Comparison of ENCODE assay signal across 5 cellular contexts in the genomic region with DNA sequence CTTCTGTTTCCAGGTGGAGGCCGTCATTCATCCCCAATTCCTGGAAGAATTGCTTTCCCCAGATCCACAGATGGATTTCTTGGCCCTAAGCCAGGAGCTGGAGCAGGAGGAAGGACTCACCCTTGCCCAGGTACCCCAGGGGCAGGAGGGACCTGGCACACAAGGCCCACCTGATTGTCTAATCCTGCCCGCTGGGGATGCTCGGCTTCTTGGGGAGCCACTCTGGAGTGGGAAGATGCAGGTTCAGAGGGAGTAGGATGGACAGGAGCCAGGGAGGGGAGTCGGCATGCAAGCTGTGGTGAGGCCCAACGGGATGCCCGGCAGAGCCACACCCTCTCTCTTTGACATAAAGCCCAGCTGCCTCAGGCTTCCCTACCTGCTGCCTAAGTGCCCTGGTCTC. TPM values are rescaled to one million over a fixed set of nuclear protein-coding genes. Genes with fewer than 3 reads are reported as not detected.
A peak's percentile ranks its signal among the peaks of the same experiment; 100 is the strongest.
DNase-seq lines count a peak whose midpoint lies in the region; ATAC-seq, FAIRE-seq and TF ChIP-seq lines count a peak whose summit lies in the region.
"Not testable (repeated sequence)": the region's sequence is repeated elsewhere in the genome, so short reads cannot be mapped to it uniquely, and the experiment has no call there.
"Had no signal": no experiment of that assay in that cellular context is flagged by ENCODE, and none has a peak within 500 bp of the region (broad histone marks: within the 10 kb centered on the region; RNA-seq: fewer than 3 reads in every experiment).

No MANE protein-coding gene starts in this region.

- in situ Hi-C loops in K562 (cut with MboI): not testable (repeated sequence)

- intact Hi-C loops in K562 (cut with micrococcal nuclease): not testable (repeated sequence)

- 5% methylated on average over 6 of the region's 6 CpGs for WGBS in K562 (ENCODE audit: insufficient coverage, low coverage, missing lambda C conversion rate)

- peak; percentile 8 for DNase-seq in DMS 273 (lab: John Stamatoyannopoulos, UW; ENCODE audit: unreplicated experiment)
- DNase-seq in NCI-H69 (lab: John Stamatoyannopoulos, UW): peak; percentile 36
- DNase-seq in NCI-H748 (lab: John Stamatoyannopoulos, UW; ENCODE audit: unreplicated experiment): peak; percentile 20
- not testable (repeated sequence) for DNase-seq in K562 (ENCODE audit: extremely low read depth in 1 of 4, low spot score in 3 of 4)

- H3K36me3 ChIP-seq in K562 (ENCODE audit: control insufficient read depth, insufficient read depth, low read length): not testable (repeated sequence)

- CTCF ChIA-PET in K562 (lab: Yijun Ruan, JAX; ENCODE audit: low intra/inter-chr PET ratio): not testable (repeated sequence)

- H3K27ac ChIP-seq in K562 (ENCODE audit: extremely low read depth, low read depth, low read length): not testable (repeated sequence)

- not testable (repeated sequence) for TF ChIP-seq RAD21 in K562 (CRISPR knock-in tag; conservative IDR thresholded peaks at IDR 0.05 in 1 of 2, IDR thresholded peaks at IDR 0.05 in 1 of 2)

- H3K9me1 ChIP-seq in K562 (ENCODE audit: control insufficient read depth, insufficient read depth, low read length): not testable (repeated sequence)

- TF ChIP-seq EP300 in K562 (IDR thresholded peaks at IDR 0.05; ENCODE audit: low read length): not testable (repeated sequence)

- not testable (repeated sequence) for H3K9me3 ChIP-seq in K562 (replicated peaks; ENCODE audit: control insufficient read depth, insufficient read depth, low read depth, low read length)

- H3K9ac ChIP-seq in K562 (ENCODE audit: insufficient read depth in 1 of 2, low read depth in 2 of 2, low read length in 2 of 2): not testable (repeated sequence)

- not testable (repeated sequence) for H3K79me2 ChIP-seq in K562 (ENCODE audit: control insufficient read depth, insufficient read depth, low read length)

- H3K4me2 ChIP-seq in K562 (ENCODE audit: insufficient read depth, low read length): not testable (repeated sequence)

- not testable (repeated sequence) for BruUV-seq in K562 (replicated peaks; lab: Mats Ljungman, UMichigan)

- H3K27me3 ChIP-seq in K562 (ENCODE audit: control insufficient read depth in 2 of 2, insufficient read depth in 2 of 2, low read length in 2 of 2): not testable (repeated sequence)

- POLR2A ChIA-PET in K562 (lab: Yijun Ruan, JAX): not testable (repeated sequence)

- not testable (repeated sequence) for ATAC-seq in K562

- H2AFZ ChIP-seq in K562 (ENCODE audit: low read depth, low read length): not testable (repeated sequence)

- H3K4me3 ChIP-seq in K562: not testable (repeated sequence)

- not testable (repeated sequence) for FAIRE-seq in K562 (lab: Jason Lieb, UNC)

- H4K20me1 ChIP-seq in K562 (replicated peaks; ENCODE audit: control insufficient read depth, insufficient read depth, low read length): not testable (repeated sequence)

- not testable (repeated sequence) for H3K4me1 ChIP-seq in K562 (replicated peaks in 1 of 2; ENCODE audit: control insufficient read depth in 2 of 2, insufficient read depth in 2 of 2, low read length in 2 of 2)

- TF ChIP-seq POLR2A in K562 (conservative IDR thresholded peaks at IDR 0.05): not testable (repeated sequence)

- not testable (repeated sequence) for TF ChIP-seq CTCF in K562 (IDR thresholded peaks at IDR 0.05 in 2 of 3, conservative IDR thresholded peaks at IDR 0.05 in 1 of 3; ENCODE audit: insufficient read depth in 2 of 3, low read depth in 1 of 3, low read length in 3 of 3)

TF ChIP-seq in K562, 482 proteins besides CTCF, POLR2A, EP300 and RAD21:
- TF ChIP-seq NFIC (IDR thresholded peaks at IDR 0.05): peak; percentile 73

RNA-seq across cellular contexts. Expression of a gene that starts 55.4 kb away (rescaled TPM):
- 2.8 and 12.3 TPM in 2 replicates for total RNA-seq in K562 (2011; cell fraction: chromatin; rRNA removed; ENCODE audit: low replicate concordance)
- total RNA-seq in K562 (2011; cell fraction: nucleolus; rRNA removed): 3.0 and 3.2 TPM in 2 replicates
- 6.6 and 15.6 TPM in 2 replicates for total RNA-seq in K562 (2011; cell fraction: nucleoplasm; rRNA removed)
- total RNA-seq in K562 (2014; rRNA removed) (5.0 and 6.0 TPM in 2 replicates), K562 (2014; rRNA removed; fragmentation: Illumina TruSeq; extraction: Trizol) (14.6 and 18.1 TPM in 2 replicates), K562 (2015; rRNA removed; fragmentation: Illumina TruSeq; extraction: Trizol) (9.0 and 10.6 TPM in 2 replicates), K562 (2021) (5.8 and 8.5 TPM in 2 replicates)
- polyA plus RNA-seq in K562 (2011; rRNA removed) (11.5 and 15.4 TPM in 2 replicates), K562 (2014; fragmentation: Illumina TruSeq; extraction: Trizol) (11.1 and 15.7 TPM in 2 replicates), K562 (2014; fragmentation: Nextera tagmentation; extraction: Ambion mirVana) (10 to 100 TPM; 14.4 to 18.3 TPM), K562 (2014; rRNA removed) (10.7 and 16.9 TPM in 2 replicates)
- 9.9 and 10.3 TPM in 2 replicates for polyA plus RNA-seq in K562 (2011; cell fraction: cytosol; rRNA removed)
- 8.9 and 16.9 TPM in 2 replicates for polyA plus RNA-seq in K562 (2011; cell fraction: nucleus; rRNA removed)
- 9.4 and 13.4 TPM in 2 replicates for polyA plus RNA-seq in K562 (2012)
- 13.1 and 13.8 TPM in 2 replicates for polyA minus RNA-seq in K562 (2011; rRNA and poly(A)+ RNA removed)
- 5.2 and 7.8 TPM in 2 replicates for polyA minus RNA-seq in K562 (2011; cell fraction: cytosol; rRNA and poly(A)+ RNA removed)
- polyA minus RNA-seq in K562 (2011; cell fraction: nucleus; rRNA and poly(A)+ RNA removed): 8.1 and 17.0 TPM in 2 replicates
- polyA plus RNA-seq: CD14-positive monocyte had no signal
